8 cellular contexts compared by ENCODE assay signal in genomic region chr21:37268186-37268503, GRCh38. TPM values are rescaled to one million over a fixed set of nuclear protein-coding genes. Genes with fewer than 3 reads are reported as not detected.
DNase-seq lines count a peak whose midpoint lies in the region; ATAC-seq, FAIRE-seq and TF ChIP-seq lines count a peak whose summit lies in the region.

No MANE protein-coding gene starts in this region.

- CTCF ChIA-PET in Calu3 (lab: Charles Lee): interaction anchor here (0.8 to 1.3 kb wide), 2 partner anchors 10 to 98 kb away, joined by 4 to 5 read pairs; no protein-coding TSS in a partner anchor

- TF ChIP-seq CTCF in Calu3 (IDR thresholded peaks at IDR 0.05; ENCODE audit: unreplicated experiment): no peak
- TF ChIP-seq CTCF in RWPE2 (IDR thresholded peaks at IDR 0.05; ENCODE audit: poor library complexity, severe bottlenecking): no peak
- TF ChIP-seq CTCF in epithelial cell of proximal tubule (conservative IDR thresholded peaks at IDR 0.05; ENCODE audit: low read depth, low read length): no peak
- no peak for TF ChIP-seq CTCF in pancreas (IDR thresholded peaks at IDR 0.05)

- FAIRE-seq in pancreas (lab: Jason Lieb, UNC) (no peak), RCC 7860 (lab: Jason Lieb, UNC) (no peak)

- intact Hi-C loops in Calu3 (cut with micrococcal nuclease; ENCODE audit: unreplicated experiment) (loop anchor here (5.0 kb wide), 1 partner anchor 99 kb away; the partner anchor contains the start of gene DYRK1A), pancreas (cut with DNase I) (loop anchor here in 2 of 3 donors (5.0 to 10.0 kb wide), 2 partner anchors 97 to 99 kb away; partner anchors contain the start of gene DYRK1A (in 2 of the 2))

- no peak for ATAC-seq in RWPE2 (ENCODE audit: low read depth)
- no peak for ATAC-seq in pancreas
- no peak for ATAC-seq in GM18907 (IDR thresholded peaks at IDR 0.05; ENCODE audit: unreplicated experiment)
- ATAC-seq in GM18519 (IDR thresholded peaks at IDR 0.05; ENCODE audit: low FRiP score, unreplicated experiment): no peak

- H3K36me3 ChIP-seq in RWPE2 (ENCODE audit: low read depth): 0 out of 2 replicates have a peak, but pooled peaks cover 12% of the 10 kb centered on the region
- H3K36me3 ChIP-seq in pancreas: no peaks in the 10 kb centered on the region

- no peak for DNase-seq in Calu3
- DNase-seq in RWPE2 (ENCODE audit: low spot score): no peak
- no peak for DNase-seq in epithelial cell of proximal tubule (ENCODE audit: low read depth)
- no peak for DNase-seq in pancreas
- DNase-seq in NCI-H128 (lab: John Stamatoyannopoulos, UW; ENCODE audit: unreplicated experiment): no peak
- DNase-seq in RCC 7860 (ENCODE audit: low spot score): no peak

- peaks cover 19% of the 10 kb centered on the region for H3K36me3 Mint-ChIP-seq in Calu3 (ENCODE audit: insufficient read depth, unreplicated experiment)

- no peaks in the 10 kb centered on the region for H3K27me3 Mint-ChIP-seq in Calu3 (ENCODE audit: unreplicated experiment)

- H3K27ac Mint-ChIP-seq in Calu3 (ENCODE audit: unreplicated experiment): peak overlapping the region; percentile 84

- 1 to 2% methylated on average over 7 of the region's 7 CpGs for WGBS in pancreas, 2 donors

- H3K4me3 Mint-ChIP-seq in Calu3 (ENCODE audit: low read depth, unreplicated experiment): peak overlapping the region; percentile 92

- H3K27ac ChIP-seq in RWPE2 (ENCODE audit: poor library complexity, severe bottlenecking): peak overlapping the region; percentile 83
- H3K27ac ChIP-seq in pancreas: peak overlapping the region; percentile 93 to 99 (median 98)

- no peaks in the 10 kb centered on the region for H3K9me3 Mint-ChIP-seq in Calu3 (ENCODE audit: low read depth, unreplicated experiment)

- no TSS peak for BruUV-seq in Calu3 (replicated peaks; lab: Mats Ljungman, UMichigan)

- H3K4me3 ChIP-seq in RWPE2 (ENCODE audit: severe bottlenecking): peak overlapping the region; percentile 45
- H3K4me3 ChIP-seq in epithelial cell of proximal tubule (ENCODE audit: low read depth, low read length): peak overlapping the region; percentile 88
- peak overlapping the region; percentile 51 to 90 (median 80) for H3K4me3 ChIP-seq in pancreas

- H3K9me3 ChIP-seq in RWPE2 (ENCODE audit: severe bottlenecking): no peaks in the 10 kb centered on the region
- H3K9me3 ChIP-seq in pancreas: no peaks in the 10 kb centered on the region

- H3K27me3 ChIP-seq in RWPE2 (ENCODE audit: insufficient read depth, poor library complexity, severe bottlenecking): no peaks in the 10 kb centered on the region
- H3K27me3 ChIP-seq in pancreas: no peaks in the 10 kb centered on the region

- H3K4me1 ChIP-seq in RWPE2 (ENCODE audit: insufficient read depth, poor library complexity, severe bottlenecking) (peaks cover 16% of the 10 kb centered on the region), pancreas (peaks cover 0 to 26% (median 8%) of the 10 kb centered on the region in 3 donors)

- no peaks in the 10 kb centered on the region for H3K4me1 Mint-ChIP-seq in Calu3 (ENCODE audit: low read depth, unreplicated experiment)

RNA-seq across cellular contexts. Expression of gene VPS26C, which starts 1.0 kb away (rescaled TPM):
- total RNA-seq in Calu3 (2022) (30.6 and 32.3 TPM in 2 replicates), epithelial cell of proximal tubule (31.2 and 48.6 TPM in 2 replicates), pancreas (10 to 100 TPM; 15.7 to 29.9 (median 22.4) TPM)
- polyA plus RNA-seq in pancreas: 10 to 100 TPM in 1 of 2 donors, 1 to 10 TPM in 1; 8.5 to 12.2 TPM
